24 cellular contexts compared by ENCODE assay signal in the genomic region with DNA sequence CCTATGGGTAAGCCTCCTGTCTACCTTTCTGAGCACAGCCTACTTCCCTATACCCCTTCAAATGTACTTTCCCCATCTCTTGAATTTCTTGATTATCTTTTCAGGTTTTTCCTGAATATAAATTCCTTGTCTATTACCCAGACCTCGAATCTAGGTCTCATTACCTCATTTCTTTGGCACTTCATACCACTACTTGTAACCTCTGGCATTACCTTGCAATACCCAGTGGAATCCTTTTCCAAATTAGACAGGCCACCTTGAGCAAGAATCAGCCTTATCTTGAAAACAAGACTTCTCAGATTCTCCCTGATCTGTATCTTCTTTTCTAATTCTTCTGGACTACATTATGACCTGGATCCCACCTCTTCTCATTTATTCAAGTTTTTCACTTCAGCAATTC.
A peak's percentile ranks its signal among the peaks of the same experiment; 100 is the strongest.
DNase-seq lines count a peak whose midpoint lies in the region; ATAC-seq, FAIRE-seq and TF ChIP-seq lines count a peak whose summit lies in the region.
"Had no signal": no experiment of that assay in that cellular context is flagged by ENCODE, and none has a peak within 500 bp of the region (broad histone marks: within the 10 kb centered on the region; RNA-seq: fewer than 3 reads in every experiment).

No MANE protein-coding gene starts in this region.

- 66% methylated on average over 1 of the region's 1 CpG for WGBS in mesenchymal stem cell

- DNase-seq in Calu3 (no peak), astrocyte (ENCODE audit: low read depth) (peak; percentile 39), fibroblast of the aortic adventitia (ENCODE audit: low read depth) (peak; percentile 32), mesenchymal stem cell (no peak), posterior cingulate gyrus (no peak), left ventricle myocardium superior (no peak), natural killer cell (no peak)
- DNase-seq: CD8-positive, alpha-beta memory T cell; EL; GF-D8; KBM-7; NCI-H1092 treated with DMSO at 0.1 percent for 48 hours; NCI-H1436 treated with DMSO at 0.1 percent for 48 hours; NCI-H2029; NCI-H2227 treated with DMSO at 0.1 percent for 48 hours; NCI-H510A; NCI-H774; NK-92 treated with Interleukin-12 subunit alpha and Interleukin-12 subunit beta, amount 100 ng/mL, for 24 hours had no signal

- no peak overlapping the region for H3K18ac ChIP-seq in mesenchymal stem cell (ENCODE audit: low read depth in 1 of 2, low read length in 2 of 2)

- no peak overlapping the region for H2AK5ac ChIP-seq in mesenchymal stem cell (ENCODE audit: low read length, severe bottlenecking)

- no peak overlapping the region for H3K9ac ChIP-seq in astrocyte (ENCODE audit: low read length)
- H3K9ac ChIP-seq in mesenchymal stem cell (ENCODE audit: low read length), result no peak overlapping the region

- CTCF ChIA-PET in Calu3 (lab: Charles Lee), result no interaction called here

- H3K27ac ChIP-seq in astrocyte (ENCODE audit: low read depth, low read length) (no peak overlapping the region), mesenchymal stem cell (ENCODE audit: low read length, poor library complexity, severe bottlenecking) (peak overlapping the region; percentile 39)
- H3K27ac ChIP-seq: C4-2B had no signal

- no peak overlapping the region for H2BK15ac ChIP-seq in mesenchymal stem cell (ENCODE audit: low read depth, poor library complexity, severe bottlenecking)

- H3K9me3 Mint-ChIP-seq in Calu3 (ENCODE audit: low read depth, unreplicated experiment), result no peaks in the 10 kb centered on the region
- no peaks in the 10 kb centered on the region for H3K9me3 Mint-ChIP-seq in astrocyte (ENCODE audit: unreplicated experiment)
- peaks cover 0 to 5% of the 10 kb centered on the region in 2 donors for H3K9me3 Mint-ChIP-seq in natural killer cell

- no peak overlapping the region for H2BK5ac ChIP-seq in mesenchymal stem cell (ENCODE audit: low read depth, low read length, poor library complexity, severe bottlenecking)

- H3K4me2 ChIP-seq in astrocyte (ENCODE audit: low read length) (no peak overlapping the region), mesenchymal stem cell (ENCODE audit: low read length, poor library complexity, severe bottlenecking) (no peak overlapping the region)

- TF ChIP-seq CTCF in Calu3 (IDR thresholded peaks at IDR 0.05; ENCODE audit: unreplicated experiment) (no peak), astrocyte (IDR thresholded peaks at IDR 0.05; ENCODE audit: insufficient read depth, low read depth, low read length) (no peak), fibroblast of the aortic adventitia (IDR thresholded peaks at IDR 0.05; ENCODE audit: insufficient read depth, low read length) (no peak), natural killer cell (IDR thresholded peaks at IDR 0.05) (no peak)

- no peak overlapping the region for H2BK12ac ChIP-seq in mesenchymal stem cell (ENCODE audit: low read length in 2 of 2)

- H3K4me1 ChIP-seq in astrocyte (ENCODE audit: insufficient read depth, low read length) (peaks cover 26% of the 10 kb centered on the region), mesenchymal stem cell (ENCODE audit: control insufficient read depth, insufficient read depth, low read depth, low read length) (no peaks in the 10 kb centered on the region)

- H3K27me3 Mint-ChIP-seq in Calu3 (ENCODE audit: unreplicated experiment) (no peaks in the 10 kb centered on the region), astrocyte (ENCODE audit: low read depth, unreplicated experiment) (no peaks in the 10 kb centered on the region), natural killer cell (ENCODE audit: low read depth in 2 of 2) (no peaks in the 10 kb centered on the region)
- H3K27me3 Mint-ChIP-seq: CD8-positive, alpha-beta memory T cell had no signal

- no peaks in the 10 kb centered on the region for H3K27me3 ChIP-seq in astrocyte (ENCODE audit: insufficient read depth, low read length)
- H3K27me3 ChIP-seq in mesenchymal stem cell (ENCODE audit: control insufficient read depth in 1 of 2, insufficient read depth in 1 of 2, low read length in 2 of 2), result no peaks in the 10 kb centered on the region

- no TSS peak for BruUV-seq in Calu3 (replicated peaks; lab: Mats Ljungman, UMichigan)

- H3K79me2 ChIP-seq in astrocyte (ENCODE audit: insufficient read depth, low read length), result no peaks in the 10 kb centered on the region

- no peaks in the 10 kb centered on the region for H3K36me3 Mint-ChIP-seq in Calu3 (ENCODE audit: insufficient read depth, unreplicated experiment)
- H3K36me3 Mint-ChIP-seq in astrocyte (ENCODE audit: low read depth, unreplicated experiment), result no peaks in the 10 kb centered on the region
- no peaks in the 10 kb centered on the region for H3K36me3 Mint-ChIP-seq in natural killer cell

- H3K9me3 ChIP-seq in astrocyte (ENCODE audit: insufficient read depth, low read depth, low read length) (no peaks in the 10 kb centered on the region), mesenchymal stem cell (ENCODE audit: control insufficient read depth, low read length) (no peaks in the 10 kb centered on the region)

- no peak for FAIRE-seq in astrocyte (lab: Jason Lieb, UNC)
- FAIRE-seq: D721Med, H54 had no signal

- H3K4me1 Mint-ChIP-seq in Calu3 (ENCODE audit: low read depth, unreplicated experiment) (peaks cover 19% of the 10 kb centered on the region), astrocyte (ENCODE audit: low read depth, unreplicated experiment) (peaks cover 20% of the 10 kb centered on the region), natural killer cell (no peaks in the 10 kb centered on the region)
- H3K4me1 Mint-ChIP-seq: CD8-positive, alpha-beta memory T cell had no signal

- no peak overlapping the region for H2AFZ ChIP-seq in astrocyte (ENCODE audit: low read depth, low read length)
- H2AFZ ChIP-seq in mesenchymal stem cell (ENCODE audit: low read depth, low read length), result no peak overlapping the region

- no peaks in the 10 kb centered on the region for H3K36me3 ChIP-seq in astrocyte (ENCODE audit: insufficient read depth, low read length)
- no peaks in the 10 kb centered on the region for H3K36me3 ChIP-seq in mesenchymal stem cell (ENCODE audit: control insufficient read depth in 1 of 2, insufficient read depth in 2 of 2, low read depth in 1 of 2, low read length in 2 of 2)

- H3K4me3 Mint-ChIP-seq in Calu3 (ENCODE audit: low read depth, unreplicated experiment) (no peak overlapping the region), astrocyte (ENCODE audit: unreplicated experiment) (no peak overlapping the region), natural killer cell (no peak overlapping the region)
- H3K4me3 Mint-ChIP-seq: CD8-positive, alpha-beta memory T cell had no signal

- no peak overlapping the region for H2BK120ac ChIP-seq in mesenchymal stem cell (ENCODE audit: low read depth, low read length)

- no peak overlapping the region for H4K8ac ChIP-seq in mesenchymal stem cell (ENCODE audit: low read length)

- H3K14ac ChIP-seq in mesenchymal stem cell (ENCODE audit: low read length in 2 of 2), result no peak overlapping the region

- no peak for ATAC-seq in left ventricle myocardium superior
- no peak for ATAC-seq in HG03196 (IDR thresholded peaks at IDR 0.05; ENCODE audit: unreplicated experiment)
- ATAC-seq in natural killer cell, result no peak
- ATAC-seq: Panc1, SK-N-SH treated with all-trans-retinoic acid at 6 μM for 48 hours had no signal

- no peaks in the 10 kb centered on the region for H4K20me1 ChIP-seq in astrocyte (ENCODE audit: insufficient read depth, low read length)

- H4K91ac ChIP-seq in mesenchymal stem cell (ENCODE audit: low read length), result no peak overlapping the region

- H3K79me1 ChIP-seq in mesenchymal stem cell (replicated peaks; ENCODE audit: low read length, poor library complexity, severe bottlenecking), result no peaks in the 10 kb centered on the region

- no peak overlapping the region for H3K4me3 ChIP-seq in astrocyte (ENCODE audit: insufficient read depth, low read depth, low read length)
- H3K4me3 ChIP-seq in fibroblast of the aortic adventitia (ENCODE audit: low read depth, low read length), result no peak overlapping the region
- no peak overlapping the region for H3K4me3 ChIP-seq in mesenchymal stem cell (ENCODE audit: insufficient read depth in 1 of 2, low read depth in 1 of 2, low read length in 2 of 2)

- intact Hi-C loops in Calu3 (cut with micrococcal nuclease; ENCODE audit: unreplicated experiment), result no loop called here
- intact Hi-C loops in posterior cingulate gyrus (cut with DNase I), result no loop called here
- intact Hi-C loops in left ventricle myocardium superior (cut with micrococcal nuclease), result no loop called here
- intact Hi-C loops in natural killer cell (cut with micrococcal nuclease), result no loop called here

- no peak overlapping the region for H3K23ac ChIP-seq in mesenchymal stem cell (ENCODE audit: low read length in 2 of 2)

- H3K4ac ChIP-seq in mesenchymal stem cell (ENCODE audit: low read depth in 1 of 2, low read length in 2 of 2), result no peak overlapping the region

- H3K27ac Mint-ChIP-seq in Calu3 (ENCODE audit: unreplicated experiment), result peak overlapping the region; percentile 63
- H3K27ac Mint-ChIP-seq in astrocyte (ENCODE audit: unreplicated experiment), result no peak overlapping the region
- H3K27ac Mint-ChIP-seq in natural killer cell, result no peak overlapping the region
- H3K27ac Mint-ChIP-seq: CD8-positive, alpha-beta memory T cell had no signal

Comparison
In these comparisons a context has a peak if more than half of its experiments do, and no peak if none do; other contexts are left out.
1. DNase-seq: peak in astrocyte (single experiment) and fibroblast of the aortic adventitia (single experiment); none in Calu3 (single experiment), mesenchymal stem cell (single experiment), posterior cingulate gyrus (0 of 10), left ventricle myocardium superior (single experiment) and natural killer cell (single experiment).